Comparison of ENCODE assay signal across 14 cellular contexts in genomic region chr1:13752852-13753251, GRCh38. TPM values are rescaled to one million over a fixed set of nuclear protein-coding genes. Genes with fewer than 3 reads are reported as not detected.
DNase-seq lines count a peak whose midpoint lies in the region; ATAC-seq and TF ChIP-seq lines count a peak whose summit lies in the region.
"Had no signal": no experiment of that assay in that cellular context is flagged by ENCODE, and none has a peak within 500 bp of the region (broad histone marks: within the 10 kb centered on the region; RNA-seq: fewer than 3 reads in every experiment).

No MANE protein-coding gene starts in this region.

- no peaks in the 10 kb centered on the region for H3K36me3 ChIP-seq in CD8-positive, alpha-beta memory T cell (ENCODE audit: insufficient read depth, low read length)
- no peaks in the 10 kb centered on the region; the same call in 1 of the 2 replicates for H3K36me3 ChIP-seq in KMS-11 (ENCODE audit: insufficient read depth)
- no peaks in the 10 kb centered on the region for H3K36me3 ChIP-seq in gastrocnemius medialis
- no peaks in the 10 kb centered on the region for H3K36me3 ChIP-seq in prostate gland
- H3K36me3 ChIP-seq: cardiac muscle cell had no signal

- peaks cover 0 to 55% (median 5%) of the 10 kb centered on the region in 3 donors for H3K36me3 Mint-ChIP-seq in CD8-positive, alpha-beta memory T cell

- in situ Hi-C loops in gastrocnemius medialis (cut with MboI; ENCODE audit: low sequenced_read_pairs in 4 of 4): loop anchor here in 1 of 4 donors (10.0 kb wide), 1 partner anchor 52 kb away; no protein-coding TSS in a partner anchor

- CTCF ChIA-PET in CD8-positive, alpha-beta memory T cell (lab: Charles Lee): no interaction called here

- no peak for DNase-seq in CD8-positive, alpha-beta memory T cell
- no peak for DNase-seq in gastrocnemius medialis
- no peak for DNase-seq in cerebellum (ENCODE audit: low spot score)
- DNase-seq in UCSD-AML1 (lab: John Stamatoyannopoulos, UW; ENCODE audit: unreplicated experiment): no peak
- DNase-seq in prostate gland (ENCODE audit: low spot score): no peak
- DNase-seq: activated CD8-positive, alpha-beta memory T cell treated with anti-CD3 and anti-CD28 coated beads, Interleukin-2, amount 10 ng/mL, durations not matched to agents 7 days and 5 days; activated naive CD8-positive, alpha-beta T cell treated with anti-CD3 and anti-CD28 coated beads, Interleukin-2, amount 10 ng/mL, durations not matched to agents 7 days and 5 days; C1 segment of cervical spinal cord; EL; NCI-H2081 treated with DMSO at 0.1 percent for 48 hours; retina had no signal

- no peak overlapping the region for H3K27ac ChIP-seq in CD8-positive, alpha-beta memory T cell (ENCODE audit: low read depth, low read length)
- H3K27ac ChIP-seq in KMS-11 (no peak overlapping the region), gastrocnemius medialis (peak overlapping the region; percentile 71 to 97 (median 90)), prostate gland (no peak overlapping the region)
- H3K27ac ChIP-seq: cardiac muscle cell had no signal

- no peaks in the 10 kb centered on the region for H3K27me3 ChIP-seq in CD8-positive, alpha-beta memory T cell (ENCODE audit: insufficient read depth, low read length, poor library complexity, severe bottlenecking)
- H3K27me3 ChIP-seq in KMS-11 (ENCODE audit: insufficient read depth, low read depth): no peaks in the 10 kb centered on the region
- H3K27me3 ChIP-seq in gastrocnemius medialis: no peaks in the 10 kb centered on the region
- H3K27me3 ChIP-seq in prostate gland (replicated peaks; ENCODE audit: insufficient read depth): no peaks in the 10 kb centered on the region
- H3K27me3 ChIP-seq: cardiac muscle cell had no signal

- peaks cover 76% of the 10 kb centered on the region for H3K4me1 ChIP-seq in CD8-positive, alpha-beta memory T cell (ENCODE audit: insufficient read depth, low read length)
- H3K4me1 ChIP-seq in KMS-11 (ENCODE audit: low read depth, poor library complexity, severe bottlenecking) (peaks cover 61% of the 10 kb centered on the region), gastrocnemius medialis (peaks cover 78 to 80% of the 10 kb centered on the region in 2 donors), prostate gland (replicated peaks) (peaks cover 7% of the 10 kb centered on the region)

- H2AFZ ChIP-seq in KMS-11 (ENCODE audit: low read depth): no peak overlapping the region

- TF ChIP-seq POLR2A in gastrocnemius medialis (IDR thresholded peaks at IDR 0.05) (no peak), prostate gland (IDR thresholded peaks at IDR 0.05) (no peak)

- WGBS in prostate gland: 88% methylated on average over 6 of the region's 6 CpGs

- 0 out of 2 replicates have a peak overlapping the region, but pooled peaks have one; percentile 9 for H3K4me2 ChIP-seq in KMS-11

- peaks cover 77 to 91% (median 90%) of the 10 kb centered on the region in 3 donors for H3K4me1 Mint-ChIP-seq in CD8-positive, alpha-beta memory T cell

- TF ChIP-seq CTCF in KMS-11 (conservative IDR thresholded peaks at IDR 0.05; ENCODE audit: low read depth, low read length) (no peak), gastrocnemius medialis (IDR thresholded peaks at IDR 0.05 in 4 of 5, conservative IDR thresholded peaks at IDR 0.05 in 1 of 5) (no peak), prostate gland (IDR thresholded peaks at IDR 0.05) (no peak)

- peak; percentile 58 for ATAC-seq in esophagus mucosa
- ATAC-seq in gastrocnemius medialis: no peak
- ATAC-seq: activated CD8-positive, alpha-beta memory T cell treated with anti-CD3 and anti-CD28 coated beads, Interleukin-2, amount 10 ng/mL, durations not matched to agents 7 days and 5 days had no signal

- H3K9me3 Mint-ChIP-seq in CD8-positive, alpha-beta memory T cell: no peaks in the 10 kb centered on the region
- H3K9me3 Mint-ChIP-seq: activated naive CD8-positive, alpha-beta T cell treated with anti-CD3 and anti-CD28 coated beads, Interleukin-2, amount 10 ng/mL, durations not matched to agents 7 days and 5 days had no signal

- intact Hi-C loops in gastrocnemius medialis (cut with DNase I; ENCODE audit: low total_unique reads) (loop anchor here (1.0 kb wide), 1 partner anchor 39 kb away; no protein-coding TSS in a partner anchor), prostate gland (cut with DNase I) (no loop called here)

- POLR2A ChIA-PET in CD8-positive, alpha-beta memory T cell (lab: Charles Lee): no interaction called here

- no peak overlapping the region for H3K4me3 ChIP-seq in CD8-positive, alpha-beta memory T cell (ENCODE audit: low read length)
- H3K4me3 ChIP-seq in KMS-11 (IDR thresholded peaks at IDR 0.05; ENCODE audit: insufficient read depth, low read depth, low read length) (no peak overlapping the region), gastrocnemius medialis (no peak overlapping the region), prostate gland (no peak overlapping the region)
- H3K4me3 ChIP-seq: cardiac muscle cell had no signal

- peaks cover 82% of the 10 kb centered on the region for H3K79me2 ChIP-seq in KMS-11 (ENCODE audit: insufficient read depth, low read depth)

- H3K4me3 Mint-ChIP-seq in CD8-positive, alpha-beta memory T cell: peak overlapping the region in 6 of 7 donors; percentile 6 to 83 (median 46)
- H3K4me3 Mint-ChIP-seq: activated CD8-positive, alpha-beta memory T cell treated with anti-CD3 and anti-CD28 coated beads, Interleukin-2, amount 10 ng/mL, durations not matched to agents 7 days and 5 days had no signal

- H4K20me1 ChIP-seq in KMS-11 (ENCODE audit: insufficient read depth): peaks cover 33% of the 10 kb centered on the region

- H3K27me3 Mint-ChIP-seq in CD8-positive, alpha-beta memory T cell: peaks cover 0 to 4% of the 10 kb centered on the region in 2 donors
- H3K27me3 Mint-ChIP-seq: activated CD8-positive, alpha-beta memory T cell treated with anti-CD3 and anti-CD28 coated beads, Interleukin-2, amount 10 ng/mL, durations not matched to agents 7 days and 5 days; activated naive CD8-positive, alpha-beta T cell treated with anti-CD3 and anti-CD28 coated beads, Interleukin-2, amount 10 ng/mL, durations not matched to agents 7 days and 5 days had no signal

- H3K27ac Mint-ChIP-seq in CD8-positive, alpha-beta memory T cell: peak overlapping the region in 2 of 8 donors; percentile 18 to 69

- H3K9ac ChIP-seq in KMS-11: no peak overlapping the region

- H3K9me3 ChIP-seq in CD8-positive, alpha-beta memory T cell (ENCODE audit: low read length): no peaks in the 10 kb centered on the region
- H3K9me3 ChIP-seq in gastrocnemius medialis (no peaks in the 10 kb centered on the region), prostate gland (no peaks in the 10 kb centered on the region)

RNA-seq across cellular contexts. Expression of gene PRDM2, which starts 52.9 kb away (rescaled TPM):
- 10 to 100 TPM; 67.9 to 70.1 TPM for total RNA-seq in CD8-positive, alpha-beta memory T cell
- polyA plus RNA-seq in CD8-positive, alpha-beta memory T cell: 24.4 TPM
- total RNA-seq in esophagus mucosa (24.7 TPM), gastrocnemius medialis (10 to 100 TPM; 24.1 to 38.3 (median 35.6) TPM), cerebellum (40.6 TPM), prostate gland (10 to 100 TPM; 27.8 to 38.9 TPM)

Comparison
In these comparisons a context has a peak if more than half of its experiments do, and no peak if none do; other contexts are left out.
1. H3K27ac ChIP-seq: peak in gastrocnemius medialis (4 of 4); none in CD8-positive, alpha-beta memory T cell (single experiment), KMS-11 (single experiment) and prostate gland (0 of 2).